Comparison of ENCODE assay signal across 20 cellular contexts in genomic region chr3:55951371-55951770, GRCh38.
"Had no signal": no experiment of that assay in that cellular context is flagged by ENCODE, and none has a peak within 500 bp of the region (broad histone marks: within the 10 kb centered on the region; RNA-seq: fewer than 3 reads in every experiment).

No MANE protein-coding gene starts in this region.

- H3K9me3 ChIP-seq: ascending aorta, colonic mucosa, esophagus muscularis mucosa, lower lobe of right lung, right atrium auricular region, tibial artery, uterus had no signal

- H3K4me1 ChIP-seq: ascending aorta, colonic mucosa, lower lobe of right lung, right atrium auricular region, tibial artery, uterus had no signal

- DNase-seq: activated CD4-positive, alpha-beta T cell treated with anti-CD3 and anti-CD28 coated beads for 1 hour; activated CD8-positive, alpha-beta memory T cell treated with anti-CD3 and anti-CD28 coated beads for 24 hours; activated CD8-positive, alpha-beta memory T cell treated with anti-CD3 and anti-CD28 coated beads, Interleukin-2, amount 50 U/mL, for 48 hours; activated effector memory CD4-positive, alpha-beta T cell treated with Interleukin-2 at 50 U/mL for 16 hours; activated naive CD4-positive, alpha-beta T cell treated with anti-CD3 and anti-CD28 coated beads, Interleukin-2, amount 10 ng/mL, durations not matched to agents 7 days and 5 days; activated naive CD8-positive, alpha-beta T cell treated with anti-CD3 and anti-CD28 coated beads, Interleukin-2, amount 50 U/mL, for 24 hours; activated T-cell treated with anti-CD3 and anti-CD28 coated beads, Interleukin-2, amount 50 U/mL, for 48 hours; colonic mucosa; left colon; lower lobe of right lung; occipital lobe; stimulated activated naive CD8-positive, alpha-beta T cell treated with anti-CD3 and anti-CD28 coated beads, Interleukin-15, Interleukin-2, amounts not matched to agents 100 U/mL and 50 U/mL, for 24 hours; substantia nigra; T1000; tibial artery; uterus had no signal

- ATAC-seq: activated naive CD8-positive, alpha-beta T cell treated with anti-CD3 and anti-CD28 coated beads, Interleukin-2, amount 50 U/mL, for 24 hours; left colon; lower lobe of right lung; stimulated activated naive CD8-positive, alpha-beta T cell treated with anti-CD3 and anti-CD28 coated beads, Interleukin-15, Interleukin-2, amounts not matched to agents 100 U/mL and 50 U/mL, for 24 hours had no signal

- H3K4me3 ChIP-seq: ascending aorta, colonic mucosa, esophagus muscularis mucosa, lower lobe of right lung, right atrium auricular region, skin epidermis, tibial artery, uterus had no signal

- H3K36me3 ChIP-seq: ascending aorta, colonic mucosa, esophagus muscularis mucosa, lower lobe of right lung, right atrium auricular region, tibial artery, uterus had no signal

- H3K27me3 ChIP-seq: ascending aorta, colonic mucosa, esophagus muscularis mucosa, right atrium auricular region, tibial artery, uterus had no signal
